In the genomic region with DNA sequence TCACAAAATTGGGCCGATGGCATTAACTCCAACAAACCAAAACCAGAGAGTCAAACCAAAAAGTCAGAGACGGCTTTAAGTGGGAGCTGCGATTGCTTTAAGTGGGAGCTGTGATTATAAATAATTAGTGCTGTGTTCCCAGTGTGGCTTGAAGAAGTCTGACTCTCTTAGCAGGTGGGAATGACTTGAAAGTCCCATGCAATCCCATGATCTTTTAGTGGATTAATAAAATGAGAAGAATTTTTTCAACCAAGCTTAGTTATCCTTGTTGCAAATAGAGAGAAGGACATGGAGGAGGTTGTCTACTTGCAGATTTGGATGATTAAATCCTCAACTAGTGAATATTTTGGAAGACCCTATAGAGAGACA, we compare ENCODE assay signal across 28 cellular contexts.
DNase-seq lines count a peak whose midpoint lies in the region; ATAC-seq and TF ChIP-seq lines count a peak whose summit lies in the region.
"Had no signal": no experiment of that assay in that cellular context is flagged by ENCODE, and none has a peak within 500 bp of the region (broad histone marks: within the 10 kb centered on the region; RNA-seq: fewer than 3 reads in every experiment).

No MANE protein-coding gene starts in this region.

- H3K4me3 Mint-ChIP-seq in nephron (no peak overlapping the region), CD14-positive monocyte (no peak overlapping the region)
- H3K4me3 Mint-ChIP-seq: activated CD4-positive, alpha-beta memory T cell treated with anti-CD3 and anti-CD28 coated beads for 36 hours; activated naive CD4-positive, alpha-beta T cell treated with anti-CD3 and anti-CD28 coated beads for 36 hours; activated T-helper 1 cell treated with anti-CD3 and anti-CD28 coated beads, Interleukin-12 subunit alpha, Interleukin-12 subunit beta, Interleukin-2, Interleukin-4 antibody, amounts not matched to agents 30 ng/mL and 10 ng/mL and 1 ng/mL, durations not matched to agents 14 hours and 24 hours and 36 hours; B cell; CD8-positive, alpha-beta T cell; stimulated activated naive CD8-positive, alpha-beta T cell treated with anti-CD3 and anti-CD28 coated beads, Interleukin-15, Interleukin-2, amounts not matched to agents 100 ng/mL and 50 ng/mL, for 24 hours had no signal

- peak overlapping the region; percentile 22 to 78 (median 32) for H3K27ac Mint-ChIP-seq in nephron
- no peak overlapping the region for H3K27ac Mint-ChIP-seq in CD14-positive monocyte
- H3K27ac Mint-ChIP-seq: activated CD4-positive, alpha-beta memory T cell treated with anti-CD3 and anti-CD28 coated beads for 36 hours; activated naive CD4-positive, alpha-beta T cell treated with anti-CD3 and anti-CD28 coated beads for 36 hours; activated T-helper 1 cell treated with anti-CD3 and anti-CD28 coated beads, Interleukin-12 subunit alpha, Interleukin-12 subunit beta, Interleukin-2, Interleukin-4 antibody, amounts not matched to agents 30 ng/mL and 10 ng/mL and 1 ng/mL, durations not matched to agents 14 hours and 24 hours and 36 hours; B cell; CD8-positive, alpha-beta T cell; stimulated activated naive CD8-positive, alpha-beta T cell treated with anti-CD3 and anti-CD28 coated beads, Interleukin-15, Interleukin-2, amounts not matched to agents 100 ng/mL and 50 ng/mL, for 24 hours had no signal

- in situ Hi-C loops in brain microvascular endothelial cell (cut with HindIII; ENCODE audit: low pct_ligation_motif_present, low sequenced_read_pairs), result no loop called here

- ATAC-seq in HG03025 (IDR thresholded peaks at IDR 0.05; ENCODE audit: low FRiP score, unreplicated experiment), result no peak
- ATAC-seq: activated CD4-positive, CD25-positive, alpha-beta regulatory T cell treated with anti-CD3 and anti-CD28 coated beads, Interleukin-2, amount 50 U/mL, for 24 hours; CD8-positive, alpha-beta T cell; gastrocnemius medialis had no signal

- H3K27me3 ChIP-seq in brain microvascular endothelial cell (replicated peaks), result no peaks in the 10 kb centered on the region
- H3K27me3 ChIP-seq: gastrocnemius medialis had no signal

- H3K36me3 ChIP-seq in brain microvascular endothelial cell (replicated peaks), result peaks cover 16% of the 10 kb centered on the region
- H3K36me3 ChIP-seq: gastrocnemius medialis, thoracic aorta had no signal

- H3K4me1 Mint-ChIP-seq in nephron (peaks cover 63% of the 10 kb centered on the region), CD14-positive monocyte (no peaks in the 10 kb centered on the region)
- H3K4me1 Mint-ChIP-seq: B cell had no signal

- peak overlapping the region; percentile 56 for H3K27ac ChIP-seq in brain microvascular endothelial cell
- H3K27ac ChIP-seq: gastrocnemius medialis had no signal

- intact Hi-C loops in CD14-positive monocyte (cut with micrococcal nuclease), result no loop called here

- peaks cover 4% of the 10 kb centered on the region for H3K27me3 Mint-ChIP-seq in nephron (ENCODE audit: low read depth)
- H3K27me3 Mint-ChIP-seq in CD14-positive monocyte (ENCODE audit: low read depth in 3 of 3), result peaks cover 0 to 2% (median 1%) of the 10 kb centered on the region in 3 donors
- H3K27me3 Mint-ChIP-seq: activated CD4-positive, alpha-beta memory T cell treated with anti-CD3 and anti-CD28 coated beads for 36 hours; B cell; stimulated activated naive CD8-positive, alpha-beta T cell treated with anti-CD3 and anti-CD28 coated beads, Interleukin-15, Interleukin-2, amounts not matched to agents 100 ng/mL and 50 ng/mL, for 24 hours had no signal

- TF ChIP-seq CTCF in brain microvascular endothelial cell (IDR thresholded peaks at IDR 0.05; ENCODE audit: low read depth, low read length, missing control alignments), result no peak
- TF ChIP-seq CTCF in nephron (IDR thresholded peaks at IDR 0.05; ENCODE audit: unreplicated experiment in 3 of 3), result no peak
- TF ChIP-seq CTCF in CD14-positive monocyte (IDR thresholded peaks at IDR 0.05), result no peak

- peak; percentile 17 for DNase-seq in NCI-H82 (lab: John Stamatoyannopoulos, UW)
- DNase-seq in NCI-H82 treated with DMSO at 0.1 percent for 48 hours (lab: John Stamatoyannopoulos, UW; ENCODE audit: unreplicated experiment), result no peak
- DNase-seq in brain microvascular endothelial cell, result no peak
- DNase-seq in germinal center (ENCODE audit: low spot score), result no peak
- DNase-seq in CD14-positive monocyte (ENCODE audit: low spot score), result no peak
- no peak for DNase-seq in SKM-1 (lab: John Stamatoyannopoulos, UW; ENCODE audit: unreplicated experiment)
- DNase-seq: activated CD4-positive, alpha-beta memory T cell treated with anti-CD3 and anti-CD28 coated beads for 36 hours; activated CD8-positive, alpha-beta memory T cell treated with anti-CD3 and anti-CD28 coated beads, Interleukin-2, amount 50 U/mL, for 4 hours; activated naive CD4-positive, alpha-beta T cell treated with anti-CD3 and anti-CD28 coated beads for 36 hours; CD8-positive, alpha-beta T cell; gastrocnemius medialis; hippocampal formation; Kasumi-1; left cardiac atrium; mammary epithelial cell; NCI-H1436; NCI-H748 treated with DMSO at 0.1 percent for 48 hours; right cardiac atrium; stimulated activated CD8-positive, alpha-beta memory T cell treated with anti-CD3 and anti-CD28 coated beads, Interleukin-4, amount 100 ng/mL, for 48 hours; T-helper 2 cell had no signal

- H3K9me3 Mint-ChIP-seq in nephron, result peaks cover 8% of the 10 kb centered on the region
- H3K9me3 Mint-ChIP-seq in CD14-positive monocyte, result peaks cover 2 to 26% (median 16%) of the 10 kb centered on the region in 7 donors
- H3K9me3 Mint-ChIP-seq: CD8-positive, alpha-beta T cell; stimulated activated naive CD8-positive, alpha-beta T cell treated with anti-CD3 and anti-CD28 coated beads, Interleukin-15, Interleukin-2, amounts not matched to agents 100 ng/mL and 50 ng/mL, for 24 hours had no signal

- no peak overlapping the region for H3K4me3 ChIP-seq in brain microvascular endothelial cell (ENCODE audit: low read depth, low read length)
- H3K4me3 ChIP-seq: gastrocnemius medialis, mucosa of descending colon had no signal

- H3K36me3 Mint-ChIP-seq in nephron (ENCODE audit: low read depth) (peaks cover 33% of the 10 kb centered on the region), CD14-positive monocyte (no peaks in the 10 kb centered on the region)
- H3K36me3 Mint-ChIP-seq: activated CD4-positive, alpha-beta memory T cell treated with anti-CD3 and anti-CD28 coated beads for 36 hours; CD8-positive, alpha-beta T cell had no signal

Comparison
In these comparisons a context has a peak if more than half of its experiments do, and no peak if none do; other contexts are left out.
1. H3K27ac Mint-ChIP-seq: peak in nephron (3 of 3); none in CD14-positive monocyte (0 of 7).